1 cellular context compared by ENCODE assay signal in the genomic region with DNA sequence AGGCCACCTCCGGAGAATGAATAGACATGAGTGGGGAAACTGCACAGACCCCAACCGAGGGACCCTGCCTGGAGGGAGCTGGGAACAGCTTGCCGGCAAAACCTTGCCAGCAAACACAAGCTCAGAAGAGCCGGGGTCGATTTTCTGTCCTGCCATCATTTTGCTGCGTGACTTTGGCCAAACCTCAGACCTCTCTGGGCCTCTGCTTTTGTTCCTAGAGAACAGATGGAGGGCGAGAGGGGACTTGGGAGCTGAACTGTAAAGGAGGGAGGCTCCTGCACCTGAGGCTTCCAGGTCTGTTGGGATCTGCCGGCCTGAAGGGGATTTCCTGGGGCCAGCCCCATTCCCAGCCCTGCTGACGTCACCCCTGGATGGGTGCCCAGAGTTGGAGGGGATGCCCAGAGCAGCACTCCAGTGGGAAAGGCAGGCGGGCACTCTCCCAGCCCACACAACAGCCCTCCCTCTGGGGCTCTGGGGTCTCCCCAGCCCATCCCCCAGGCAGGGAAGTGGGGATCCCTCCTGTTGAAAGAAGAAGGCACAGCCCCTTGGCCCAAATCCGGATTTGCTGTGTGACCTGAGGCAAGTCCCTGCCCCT.
A peak's percentile ranks its signal among the peaks of the same experiment; 100 is the strongest.
TF ChIP-seq lines count a peak whose summit lies in the region.

No MANE protein-coding gene starts in this region.

TF ChIP-seq in K562, 482 proteins besides CTCF, POLR2A, EP300 and RAD21 (continued from another document):
- TF ChIP-seq, protein P1, sequence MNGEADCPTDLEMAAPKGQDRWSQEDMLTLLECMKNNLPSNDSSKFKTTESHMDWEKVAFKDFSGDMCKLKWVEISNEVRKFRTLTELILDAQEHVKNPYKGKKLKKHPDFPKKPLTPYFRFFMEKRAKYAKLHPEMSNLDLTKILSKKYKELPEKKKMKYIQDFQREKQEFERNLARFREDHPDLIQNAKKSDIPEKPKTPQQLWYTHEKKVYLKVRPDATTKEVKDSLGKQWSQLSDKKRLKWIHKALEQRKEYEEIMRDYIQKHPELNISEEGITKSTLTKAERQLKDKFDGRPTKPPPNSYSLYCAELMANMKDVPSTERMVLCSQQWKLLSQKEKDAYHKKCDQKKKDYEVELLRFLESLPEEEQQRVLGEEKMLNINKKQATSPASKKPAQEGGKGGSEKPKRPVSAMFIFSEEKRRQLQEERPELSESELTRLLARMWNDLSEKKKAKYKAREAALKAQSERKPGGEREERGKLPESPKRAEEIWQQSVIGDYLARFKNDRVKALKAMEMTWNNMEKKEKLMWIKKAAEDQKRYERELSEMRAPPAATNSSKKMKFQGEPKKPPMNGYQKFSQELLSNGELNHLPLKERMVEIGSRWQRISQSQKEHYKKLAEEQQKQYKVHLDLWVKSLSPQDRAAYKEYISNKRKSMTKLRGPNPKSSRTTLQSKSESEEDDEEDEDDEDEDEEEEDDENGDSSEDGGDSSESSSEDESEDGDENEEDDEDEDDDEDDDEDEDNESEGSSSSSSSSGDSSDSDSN (IDR thresholded peaks at IDR 0.05; ENCODE audit: borderline replicate concordance in 1 of 2, low read depth in 2 of 2, low read length in 2 of 2): no peak
- no peak for TF ChIP-seq ATF1 (CRISPR knock-in tag; IDR thresholded peaks at IDR 0.05)
- TF ChIP-seq ATF1 (tag; IDR thresholded peaks at IDR 0.05): peak; percentile 74
- TF ChIP-seq JUND (IDR thresholded peaks at IDR 0.05; ENCODE audit: borderline replicate concordance, low read depth, low read length): 0 out of 2 replicates have a peak, but pooled peaks have one; percentile 16
- no peak for TF ChIP-seq JUND (tag; IDR thresholded peaks at IDR 0.05; ENCODE audit: borderline replicate concordance, low read depth, low read length)
- peak; percentile 84 for TF ChIP-seq NFIC (IDR thresholded peaks at IDR 0.05)
- TF ChIP-seq ZFP36 (IDR thresholded peaks at IDR 0.05; ENCODE audit: low read depth, low read length, partially characterized antibody): peak; percentile 66
